ENCODE assay signal across 8 cellular contexts in genomic region chr1:120069067-120069919, GRCh38. TPM values are rescaled to one million over a fixed set of nuclear protein-coding genes. Genes with fewer than 3 reads are reported as not detected.
A peak's percentile ranks its signal among the peaks of the same experiment; 100 is the strongest.
DNase-seq lines count a peak whose midpoint lies in the region; ATAC-seq, FAIRE-seq and TF ChIP-seq lines count a peak whose summit lies in the region.
"Not testable (repeated sequence)": the region's sequence is repeated elsewhere in the genome, so short reads cannot be mapped to it uniquely, and the experiment has no call there.

Gene NOTCH2, minus strand, starts transcription at chr1:120069662. Its CDS starts 256 bp downstream, at chr1:120069406.

- H3K27ac Mint-ChIP-seq in CD14-positive monocyte, result peak within 1 kb of the TSS in 6 of 7 donors; percentile 18 to 80 (median 74)
- not testable (repeated sequence) for H3K27ac Mint-ChIP-seq in astrocyte (ENCODE audit: unreplicated experiment); nephron progenitor cell

- peak within 1 kb of the TSS; percentile 33 for H3K4me3 ChIP-seq in astrocyte (ENCODE audit: insufficient read depth, low read depth, low read length)

- not testable (repeated sequence) for H4K20me1 ChIP-seq in astrocyte (ENCODE audit: insufficient read depth, low read length)

- FAIRE-seq in astrocyte (lab: Jason Lieb, UNC), result not testable (repeated sequence)

- H3K9ac ChIP-seq in astrocyte (ENCODE audit: low read length), result peak within 1 kb of the TSS; percentile 62

- H3K27ac ChIP-seq in astrocyte (ENCODE audit: low read depth, low read length), result not testable (repeated sequence)

- not testable (repeated sequence) for H3K27me3 Mint-ChIP-seq in CD14-positive monocyte (ENCODE audit: low read depth in 3 of 3); astrocyte (ENCODE audit: low read depth, unreplicated experiment); nephron progenitor cell (ENCODE audit: low read depth, poor library complexity)

- H3K9me3 ChIP-seq in astrocyte (ENCODE audit: insufficient read depth, low read depth, low read length), result not testable (repeated sequence)

- H3K27me3 ChIP-seq in astrocyte (ENCODE audit: insufficient read depth, low read length), result not testable (repeated sequence)

- DNase-seq in CD14-positive monocyte (ENCODE audit: low spot score) (peak; percentile 64), NOMO-1 (lab: John Stamatoyannopoulos, UW; ENCODE audit: unreplicated experiment in 2 of 2) (peak; percentile 11 to 26), astrocyte (ENCODE audit: low read depth) (peak; percentile 11), Right ventricle myocardium inferior (ENCODE audit: missing footprints) (peak; percentile 82), nephron progenitor cell (peak; percentile 66)
- DNase-seq in activated CD4-positive, alpha-beta T cell treated with anti-CD3 and anti-CD28 coated beads for 24 hours (ENCODE audit: low read depth in 2 of 2), result peak; percentile 31 to 33
- DNase-seq in stimulated activated CD8-positive, alpha-beta memory T cell treated with anti-CD3 and anti-CD28 coated beads, Interleukin-12 subunit alpha, Interleukin-12 subunit beta, amount 100 ng/mL, for 4 hours (ENCODE audit: low read depth), result peak; percentile 46

- not testable (repeated sequence) for H3K36me3 Mint-ChIP-seq in CD14-positive monocyte; astrocyte (ENCODE audit: low read depth, unreplicated experiment); nephron progenitor cell (ENCODE audit: low read depth)

- H3K9me3 Mint-ChIP-seq in CD14-positive monocyte; astrocyte (ENCODE audit: unreplicated experiment); nephron progenitor cell: not testable (repeated sequence)

- not testable (repeated sequence) for H3K36me3 ChIP-seq in astrocyte (ENCODE audit: insufficient read depth, low read length)

- H2AFZ ChIP-seq in astrocyte (ENCODE audit: low read depth, low read length), result not testable (repeated sequence)

- peak within 1 kb of the TSS; percentile 39 for H3K4me2 ChIP-seq in astrocyte (ENCODE audit: low read length)

- ATAC-seq in HG02642 (IDR thresholded peaks at IDR 0.05; ENCODE audit: poor library complexity, unreplicated experiment), result peak; percentile 66
- ATAC-seq in Right ventricle myocardium inferior, result peak; percentile 80

- peaks cover 13% of the 10 kb centered on the region for H3K79me2 ChIP-seq in astrocyte (ENCODE audit: insufficient read depth, low read length)

- H3K4me3 Mint-ChIP-seq in CD14-positive monocyte, result peak within 1 kb of the TSS; percentile 67 to 76
- H3K4me3 Mint-ChIP-seq in astrocyte (ENCODE audit: unreplicated experiment), result peak within 1 kb of the TSS; percentile 75
- peak within 1 kb of the TSS; percentile 65 for H3K4me3 Mint-ChIP-seq in nephron progenitor cell

- TF ChIP-seq CTCF in CD14-positive monocyte (IDR thresholded peaks at IDR 0.05); astrocyte (IDR thresholded peaks at IDR 0.05; ENCODE audit: insufficient read depth, low read depth, low read length); nephron progenitor cell (IDR thresholded peaks at IDR 0.05): not testable (repeated sequence)

- H3K4me1 Mint-ChIP-seq in CD14-positive monocyte (peaks cover 16% of the 10 kb centered on the region), nephron progenitor cell (peaks cover 15% of the 10 kb centered on the region)
- not testable (repeated sequence) for H3K4me1 Mint-ChIP-seq in astrocyte (ENCODE audit: low read depth, unreplicated experiment)

- intact Hi-C loops in CD14-positive monocyte (cut with micrococcal nuclease); Right ventricle myocardium inferior (cut with DNase I): not testable (repeated sequence)

- H3K4me1 ChIP-seq in astrocyte (ENCODE audit: insufficient read depth, low read length), result not testable (repeated sequence)

RNA-seq across cellular contexts. Expression of gene NOTCH2, which starts in this region (rescaled TPM):
- 10 to 100 TPM; 47.3 to 86.6 TPM for polyA plus RNA-seq in CD14-positive monocyte
- total RNA-seq in astrocyte, result 194 and 213 TPM in 2 replicates
- 21.4 TPM for total RNA-seq in Right ventricle myocardium inferior

Comparison
In these comparisons a context has a peak if more than half of its experiments do, and no peak if none do; other contexts are left out.
1. DNase-seq: peak in every context shown above with its lines; median percentile 82 in Right ventricle myocardium inferior; 66 in nephron progenitor cell; 64 in CD14-positive monocyte; 46 in stimulated activated CD8-positive, alpha-beta memory T cell treated with anti-CD3 and anti-CD28 coated beads, Interleukin-12 subunit alpha, Interleukin-12 subunit beta, amount 100 ng/mL, for 4 hours; 32 in activated CD4-positive, alpha-beta T cell treated with anti-CD3 and anti-CD28 coated beads for 24 hours; 18 in NOMO-1; 11 in astrocyte.